In the genomic region with DNA sequence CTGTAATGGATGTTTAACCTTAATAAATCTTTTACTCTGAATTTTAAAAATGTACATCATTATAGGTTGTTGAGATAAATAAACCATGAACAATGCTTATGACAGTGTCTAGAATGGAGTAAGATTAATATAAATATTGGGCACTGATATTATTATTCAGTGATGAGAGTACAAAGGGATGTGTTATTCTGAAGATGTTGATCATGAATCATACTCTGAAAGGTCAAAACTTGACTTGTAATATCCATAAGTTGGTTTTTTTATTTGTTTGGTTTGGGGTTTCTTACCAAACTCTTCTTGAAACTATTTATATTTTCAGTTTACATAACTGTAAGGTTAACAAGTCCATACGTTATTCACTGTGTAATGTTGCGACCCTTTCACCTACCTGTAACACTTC, we compare ENCODE assay signal across 26 cellular contexts.
"Had no signal": no experiment of that assay in that cellular context is flagged by ENCODE, and none has a peak within 500 bp of the region (broad histone marks: within the 10 kb centered on the region; RNA-seq: fewer than 3 reads in every experiment).

No MANE protein-coding gene starts in this region.

- H3K4me3 ChIP-seq: psoas muscle, right lobe of liver, sigmoid colon, stomach, thoracic aorta, thyroid gland, tibial nerve, upper lobe of left lung, vagina had no signal

- DNase-seq: nephron progenitor cell; nucleus accumbens; posterior cingulate gyrus; psoas muscle; right cardiac atrium; right lobe of liver; sigmoid colon; small intestine; stimulated activated CD4-positive, alpha-beta T cell treated with anti-CD3 and anti-CD28 coated beads, Interleukin-15, amount 100 ng/mL, for 24 hours; stimulated activated CD4-positive, alpha-beta T cell treated with anti-CD3 and anti-CD28 coated beads, Interleukin-2, amount 100 ng/mL, for 24 hours; stimulated activated CD4-positive, alpha-beta T cell treated with anti-CD3 and anti-CD28 coated beads, Interleukin-2, amount 100 ng/mL, for 48 hours; stimulated activated CD4-positive, alpha-beta T cell treated with anti-CD3 and anti-CD28 coated beads, Interleukin-4, amount 100 ng/mL, for 24 hours; stimulated activated naive B cell treated with anti-CD40 and anti-IgM and Interleukin-4, amounts not matched to agents 10 μg/mL and 1 μg/mL and 100 μg/mL, for 72 hours; stimulated activated naive CD4-positive, alpha-beta T cell treated with Interleukin-2 at 50 U/mL for 16 hours; stomach; thyroid gland; trophoblast cell; upper lobe of left lung had no signal

- FAIRE-seq: small intestine, urothelium cell line had no signal

- H3K27ac ChIP-seq: neutrophil, parathyroid adenoma, psoas muscle, right lobe of liver, sigmoid colon, stomach, thoracic aorta, thyroid gland, tibial nerve, upper lobe of left lung, vagina had no signal

- H3K36me3 ChIP-seq: neutrophil, thoracic aorta, vagina had no signal

- H3K4me1 ChIP-seq: parathyroid adenoma, psoas muscle, upper lobe of left lung had no signal

- H3K79me2 ChIP-seq: parathyroid adenoma had no signal

- H3K9ac ChIP-seq: parathyroid adenoma had no signal

- ATAC-seq: natural killer cell treated with Interleukin-12 subunit alpha and Interleukin-12 subunit beta and Interleukin-15 and Interleukin-18, amount 100 ng/mL, for 72 hours; psoas muscle; right cardiac atrium; right lobe of liver; stimulated activated effector memory CD8-positive, alpha-beta T cell treated with anti-CD3 and anti-CD28 coated beads, Interleukin-12 subunit alpha, Interleukin-12 subunit beta, amount 100 ng/mL, for 72 hours; stimulated activated naive B cell treated with anti-CD40 and anti-IgM and Interleukin-4, amounts not matched to agents 10 μg/mL and 1 μg/mL and 100 μg/mL, for 72 hours had no signal

- H3K27me3 ChIP-seq: neutrophil, right lobe of liver, sigmoid colon, stomach, thyroid gland, tibial nerve, upper lobe of left lung, vagina had no signal

- H2AFZ ChIP-seq: parathyroid adenoma had no signal

- H3K9me3 ChIP-seq: neutrophil, psoas muscle, right lobe of liver, sigmoid colon, stomach, thoracic aorta, thyroid gland, tibial nerve, upper lobe of left lung, vagina had no signal
